Comparison of ENCODE assay signal across 9 cellular contexts in genomic region chr5:132086277-132086794, GRCh38. TPM values are rescaled to one million over a fixed set of nuclear protein-coding genes. Genes with fewer than 3 reads are reported as not detected.
A peak's percentile ranks its signal among the peaks of the same experiment; 100 is the strongest.
DNase-seq lines count a peak whose midpoint lies in the region; TF ChIP-seq lines count a peak whose summit lies in the region.
"Had no signal": no experiment of that assay in that cellular context is flagged by ENCODE, and none has a peak within 500 bp of the region (broad histone marks: within the 10 kb centered on the region; RNA-seq: fewer than 3 reads in every experiment).

No MANE protein-coding gene starts in this region.

- no peaks in the 10 kb centered on the region for H3K27me3 ChIP-seq in mesendoderm (ENCODE audit: insufficient read depth, low read length, poor library complexity)

- H2BK15ac ChIP-seq in mesendoderm (replicated peaks; ENCODE audit: low read depth), result no peak overlapping the region

- TF ChIP-seq CTCF in choroid plexus epithelial cell (conservative IDR thresholded peaks at IDR 0.05; ENCODE audit: low read depth, low read length) (no peak), nephron progenitor cell (IDR thresholded peaks at IDR 0.05) (no peak)

- H2AK5ac ChIP-seq in mesendoderm (ENCODE audit: low read length), result no peak overlapping the region

- H3K18ac ChIP-seq in mesendoderm (ENCODE audit: low read length), result no peak overlapping the region

- DNase-seq in COLO829 (ENCODE audit: low spot score) (peak; percentile 35), NCI-H2171 treated with DMSO at 0.1 percent for 48 hours (lab: John Stamatoyannopoulos, UW) (peak; percentile 81), choroid plexus epithelial cell (ENCODE audit: low read depth) (peak; percentile 86), mesendoderm (peak; percentile 13), activated gamma-delta T cell (lab: John Stamatoyannopoulos, UW) (no peak), nephron progenitor cell (no peak), retina (no peak), germinal center (ENCODE audit: low spot score) (no peak)

- no peak overlapping the region for H3K27ac ChIP-seq in mesendoderm (ENCODE audit: low read depth, low read length)

- no peak overlapping the region for H3K4ac ChIP-seq in mesendoderm (ENCODE audit: low read depth, low read length)

- H3K9me3 Mint-ChIP-seq in nephron progenitor cell, result no peaks in the 10 kb centered on the region

- no peak overlapping the region for H4K8ac ChIP-seq in mesendoderm (ENCODE audit: low read depth, low read length)

- H3K36me3 ChIP-seq in mesendoderm (ENCODE audit: control insufficient read depth, insufficient read depth, low read length), result no peaks in the 10 kb centered on the region

- H3K27ac Mint-ChIP-seq in nephron progenitor cell, result no peak overlapping the region

- H3K4me1 Mint-ChIP-seq in nephron progenitor cell, result peaks cover 5% of the 10 kb centered on the region

- no peak overlapping the region for H4K5ac ChIP-seq in mesendoderm (ENCODE audit: low read length)

- no peak overlapping the region for H2BK5ac ChIP-seq in mesendoderm (ENCODE audit: low read length)

- H3K36me3 Mint-ChIP-seq in nephron progenitor cell (ENCODE audit: low read depth), result no peaks in the 10 kb centered on the region

- no peak overlapping the region for H3K4me3 Mint-ChIP-seq in nephron progenitor cell

- H3K79me1 ChIP-seq in mesendoderm (ENCODE audit: low read length), result no peaks in the 10 kb centered on the region

- H3K4me2 ChIP-seq in mesendoderm (ENCODE audit: low read length), result no peak overlapping the region
- H3K4me2 ChIP-seq: smooth muscle cell had no signal

- WGBS in mesendoderm (ENCODE audit: extremely low coverage, insufficient coverage, low lambda C conversion rate), result no CpG with 5 or more reads among the region's 2 CpGs

- H3K79me2 ChIP-seq in mesendoderm (ENCODE audit: control insufficient read depth, insufficient read depth, low read length), result no peaks in the 10 kb centered on the region

- H2BK120ac ChIP-seq in mesendoderm (ENCODE audit: low read depth, low read length), result no peak overlapping the region

- H3K4me3 ChIP-seq in choroid plexus epithelial cell (ENCODE audit: low read depth, low read length) (no peak overlapping the region), mesendoderm (ENCODE audit: low read length) (no peak overlapping the region)
- H3K4me3 ChIP-seq: smooth muscle cell had no signal

- H3K4me1 ChIP-seq in mesendoderm (ENCODE audit: control insufficient read depth, low read depth, low read length), result no peaks in the 10 kb centered on the region

- no peak overlapping the region for H3K56ac ChIP-seq in mesendoderm (ENCODE audit: low read length)

- no peak overlapping the region for H3K23ac ChIP-seq in mesendoderm (ENCODE audit: low read length)

- H3K27me3 Mint-ChIP-seq in nephron progenitor cell (ENCODE audit: low read depth, poor library complexity), result peaks cover 9% of the 10 kb centered on the region

- no peak overlapping the region for H3K9ac ChIP-seq in mesendoderm (ENCODE audit: low read length)

RNA-seq across cellular contexts. Expression of gene CSF2, which starts 12.7 kb away (rescaled TPM):
- not detected for polyA plus RNA-seq in mesendoderm (2013, experiment 1 of 2)
- polyA plus RNA-seq in mesendoderm (2013, experiment 2 of 2), result not detected
- polyA plus RNA-seq: smooth muscle cell had no signal

RNA-seq across cellular contexts. Expression of gene IL3, which starts 25.9 kb away (rescaled TPM):
- polyA plus RNA-seq in mesendoderm (2013, experiment 1 of 2), result not detected
- not detected for polyA plus RNA-seq in mesendoderm (2013, experiment 2 of 2)
- polyA plus RNA-seq: smooth muscle cell had no signal

Comparison
In these comparisons a context has a peak if more than half of its experiments do, and no peak if none do; other contexts are left out.
1. DNase-seq: peak in COLO829 (single experiment), NCI-H2171 treated with DMSO at 0.1 percent for 48 hours (single experiment), choroid plexus epithelial cell (single experiment) and mesendoderm (single experiment); none in activated gamma-delta T cell (single experiment), nephron progenitor cell (single experiment), retina (single experiment) and germinal center (single experiment).